9 cellular contexts compared by ENCODE assay signal in genomic region chr7:145036592-145037386, GRCh38.
A peak's percentile ranks its signal among the peaks of the same experiment; 100 is the strongest.
DNase-seq lines count a peak whose midpoint lies in the region; ATAC-seq, FAIRE-seq and TF ChIP-seq lines count a peak whose summit lies in the region.
"Had no signal": no experiment of that assay in that cellular context is flagged by ENCODE, and none has a peak within 500 bp of the region (broad histone marks: within the 10 kb centered on the region; RNA-seq: fewer than 3 reads in every experiment).

No MANE protein-coding gene starts in this region.

- H3K4me3 Mint-ChIP-seq in natural killer cell, result no peak overlapping the region
- no peak overlapping the region for H3K4me3 Mint-ChIP-seq in activated T-helper 2 cell treated with anti-CD3 and anti-CD28 coated beads, Interferon-gamma antibody, Interleukin-2, Interleukin-4, amounts not matched to agents 10 μg/mL and 5 μg/mL and 100 μg/mL, durations not matched to agents 14 hours and 24 hours and 36 hours (ENCODE audit: low read depth)
- H3K4me3 Mint-ChIP-seq: IgD-negative memory B cell had no signal

- H3K27ac ChIP-seq in VCaP, result no peak overlapping the region
- H3K27ac ChIP-seq in epithelial cell of prostate, result no peak overlapping the region

- H3K9me3 Mint-ChIP-seq in natural killer cell, result no peaks in the 10 kb centered on the region
- H3K9me3 Mint-ChIP-seq in activated T-helper 2 cell treated with anti-CD3 and anti-CD28 coated beads, Interferon-gamma antibody, Interleukin-2, Interleukin-4, amounts not matched to agents 10 μg/mL and 5 μg/mL and 100 μg/mL, durations not matched to agents 14 hours and 24 hours and 36 hours, result no peaks in the 10 kb centered on the region

- H3K27me3 Mint-ChIP-seq in natural killer cell (ENCODE audit: low read depth in 2 of 2), result peaks cover 2 to 7% of the 10 kb centered on the region in 2 donors
- H3K27me3 Mint-ChIP-seq in activated T-helper 2 cell treated with anti-CD3 and anti-CD28 coated beads, Interferon-gamma antibody, Interleukin-2, Interleukin-4, amounts not matched to agents 10 μg/mL and 5 μg/mL and 100 μg/mL, durations not matched to agents 14 hours and 24 hours and 36 hours (ENCODE audit: low read depth), result peaks cover 1% of the 10 kb centered on the region

- no peak overlapping the region for H3K27ac Mint-ChIP-seq in natural killer cell
- no peak overlapping the region for H3K27ac Mint-ChIP-seq in activated T-helper 2 cell treated with anti-CD3 and anti-CD28 coated beads, Interferon-gamma antibody, Interleukin-2, Interleukin-4, amounts not matched to agents 10 μg/mL and 5 μg/mL and 100 μg/mL, durations not matched to agents 14 hours and 24 hours and 36 hours
- H3K27ac Mint-ChIP-seq: IgD-negative memory B cell had no signal

- no peaks in the 10 kb centered on the region for H3K4me1 Mint-ChIP-seq in natural killer cell
- no peaks in the 10 kb centered on the region for H3K4me1 Mint-ChIP-seq in activated T-helper 2 cell treated with anti-CD3 and anti-CD28 coated beads, Interferon-gamma antibody, Interleukin-2, Interleukin-4, amounts not matched to agents 10 μg/mL and 5 μg/mL and 100 μg/mL, durations not matched to agents 14 hours and 24 hours and 36 hours (ENCODE audit: low read depth)

- TF ChIP-seq POLR2A in GM12892 (IDR thresholded peaks at IDR 0.05; ENCODE audit: low read depth, low read length), result no peak

- peak; percentile 48 for TF ChIP-seq CTCF in AG09319 (IDR thresholded peaks at IDR 0.05; ENCODE audit: low read depth, low read length)
- TF ChIP-seq CTCF in VCaP (conservative IDR thresholded peaks at IDR 0.05), result peak; percentile 97
- TF ChIP-seq CTCF in natural killer cell (IDR thresholded peaks at IDR 0.05), result peak; percentile 82

- ATAC-seq in HG02642 (IDR thresholded peaks at IDR 0.05; ENCODE audit: poor library complexity, unreplicated experiment) (peak; percentile 89), natural killer cell (peak in 2 of 3 donors; percentile 60 to 74)

- FAIRE-seq in GM12892 (lab: Jason Lieb, UNC), result peak; percentile 76

- intact Hi-C loops in natural killer cell (cut with micrococcal nuclease), result no loop called here
- intact Hi-C loops in activated T-helper 2 cell treated with anti-CD3 and anti-CD28 coated beads, Interferon-gamma antibody, Interleukin-2, Interleukin-4, amounts not matched to agents 10 μg/mL and 5 μg/mL and 100 μg/mL, durations not matched to agents 14 hours and 24 hours and 36 hours (cut with micrococcal nuclease), result loop anchor here (5.0 kb wide), 1 partner anchor 1056 kb away; no protein-coding TSS in a partner anchor

- DNase-seq in AG09319 (ENCODE audit: extremely low read depth, low read depth) (no peak), GM12892 (ENCODE audit: insufficient read length) (no peak), NCI-H1092 treated with DMSO at 0.1 percent for 48 hours (lab: John Stamatoyannopoulos, UW) (peak; percentile 79), epithelial cell of prostate (ENCODE audit: low read depth, low spot score) (peak; percentile 3), natural killer cell (no peak)
- DNase-seq in activated T-helper 2 cell treated with anti-CD3 and anti-CD28 coated beads, Interferon-gamma antibody, Interleukin-2, Interleukin-4, amounts not matched to agents 10 μg/mL and 5 μg/mL and 100 μg/mL, durations not matched to agents 14 hours and 24 hours and 36 hours (ENCODE audit: low spot score), result no peak

- H3K36me3 Mint-ChIP-seq in natural killer cell, result no peaks in the 10 kb centered on the region
- H3K36me3 Mint-ChIP-seq in activated T-helper 2 cell treated with anti-CD3 and anti-CD28 coated beads, Interferon-gamma antibody, Interleukin-2, Interleukin-4, amounts not matched to agents 10 μg/mL and 5 μg/mL and 100 μg/mL, durations not matched to agents 14 hours and 24 hours and 36 hours (ENCODE audit: low read depth), result no peaks in the 10 kb centered on the region
- H3K36me3 Mint-ChIP-seq: IgD-negative memory B cell had no signal

Comparison
In these comparisons a context has a peak if more than half of its experiments do, and no peak if none do; other contexts are left out.
1. DNase-seq: peak in NCI-H1092 treated with DMSO at 0.1 percent for 48 hours (single experiment) and epithelial cell of prostate (single experiment); none in AG09319 (single experiment), GM12892 (single experiment), natural killer cell (single experiment) and activated T-helper 2 cell treated with anti-CD3 and anti-CD28 coated beads, Interferon-gamma antibody, Interleukin-2, Interleukin-4, amounts not matched to agents 10 μg/mL and 5 μg/mL and 100 μg/mL, durations not matched to agents 14 hours and 24 hours and 36 hours (single experiment).
2. Peak in every context shown above with its lines, with median percentiles within 50 percentile points of each other: CTCF ChIP-seq.